8 cellular contexts compared by ENCODE assay signal in the genomic region with DNA sequence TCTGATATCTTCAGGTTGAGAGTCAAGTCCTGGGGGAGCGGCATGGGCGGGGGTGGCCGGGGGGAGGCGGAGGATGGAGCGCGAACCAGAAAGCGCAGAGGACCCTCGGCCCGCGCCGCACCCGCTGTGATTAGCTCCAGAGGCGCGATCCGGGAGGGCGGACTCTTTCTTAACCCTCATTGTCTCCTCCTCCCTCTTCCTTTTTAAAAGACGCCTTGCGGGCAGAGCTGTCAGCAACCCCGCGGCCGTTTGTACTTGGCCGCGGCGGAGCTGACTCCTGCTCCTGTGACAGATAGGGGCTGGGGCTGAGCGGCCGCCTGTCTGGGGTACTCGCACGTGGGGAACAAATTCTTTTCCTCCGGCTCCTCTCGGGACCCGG. TPM values are rescaled to one million over a fixed set of nuclear protein-coding genes. Genes with fewer than 3 reads are reported as not detected.
DNase-seq lines count a peak whose midpoint lies in the region; ATAC-seq and TF ChIP-seq lines count a peak whose summit lies in the region.

A gene (plus strand): TSS at position 233 of the 379 bp plus-strand sequence. CDS start 569 bp downstream, outside the sequence.

- TF ChIP-seq POLR2A in spleen (IDR thresholded peaks at IDR 0.05): no peak

- BruUV-seq in Caco-2 (replicated peaks; lab: Mats Ljungman, UMichigan): no TSS peak

- no peaks in the 10 kb centered on the region for H3K4me1 Mint-ChIP-seq in Caco-2 (ENCODE audit: low read depth, unreplicated experiment)
- peaks cover 15% of the 10 kb centered on the region for H3K4me1 Mint-ChIP-seq in activated T-helper 2 cell treated with anti-CD3 and anti-CD28 coated beads, Interferon-gamma antibody, Interleukin-2, Interleukin-4, amounts not matched to agents 10 μg/mL and 5 μg/mL and 100 μg/mL, durations not matched to agents 14 hours and 24 hours and 36 hours (ENCODE audit: low read depth)

- H3K9me3 ChIP-seq in Caco-2 (no peaks in the 10 kb centered on the region), HUES6 (ENCODE audit: control insufficient read depth, insufficient read depth, low read depth, low read length) (no peaks in the 10 kb centered on the region), iPS-15b (ENCODE audit: control insufficient read depth, insufficient read depth, low read length) (no peaks in the 10 kb centered on the region), spleen (no peaks in the 10 kb centered on the region)

- intact Hi-C loops in Caco-2 (cut with micrococcal nuclease; ENCODE audit: unreplicated experiment): loop anchor here (5.0 kb wide), 1 partner anchor 105 kb away; no protein-coding TSS in a partner anchor
- intact Hi-C loops in activated T-helper 2 cell treated with anti-CD3 and anti-CD28 coated beads, Interferon-gamma antibody, Interleukin-2, Interleukin-4, amounts not matched to agents 10 μg/mL and 5 μg/mL and 100 μg/mL, durations not matched to agents 14 hours and 24 hours and 36 hours (cut with micrococcal nuclease): loop anchor here (5.0 to 10.0 kb wide), 5 partner anchors 112 to 645 kb away; a partner anchor contains a TSS
- intact Hi-C loops in spleen (cut with DNase I; ENCODE audit: low total_unique reads): no loop called here

- peaks cover 3% of the 10 kb centered on the region; the same call in 1 of the 2 replicates for H3K27me3 ChIP-seq in Caco-2 (replicated peaks; ENCODE audit: control insufficient read depth, insufficient read depth, low read length)
- H3K27me3 ChIP-seq in HUES6 (ENCODE audit: control insufficient read depth, insufficient read depth, low read length): peaks cover 72% of the 10 kb centered on the region
- H3K27me3 ChIP-seq in iPS-15b (ENCODE audit: control insufficient read depth, insufficient read depth, low read length): peaks cover 75% of the 10 kb centered on the region
- peaks cover 5 to 87% (median 46%) of the 10 kb centered on the region in 7 donors for H3K27me3 ChIP-seq in spleen (replicated peaks in 1 of 7)

- H3K4me3 ChIP-seq in Caco-2 (ENCODE audit: low read depth, low read length) (peak within 1 kb of the TSS; percentile 31), HUES6 (ENCODE audit: low read depth, low read length) (peak within 1 kb of the TSS; percentile 62), iPS-15b (ENCODE audit: low read depth, low read length) (peak within 1 kb of the TSS; percentile 64), spleen (peak within 1 kb of the TSS; percentile 38 to 76 (median 54))

- 0 to 2% (median 0%) methylated on average over 22 to 31 of the region's 31 CpGs for WGBS in spleen, 5 donors

- no peaks in the 10 kb centered on the region for H3K36me3 Mint-ChIP-seq in Caco-2 (ENCODE audit: insufficient read depth, unreplicated experiment)
- H3K36me3 Mint-ChIP-seq in activated T-helper 2 cell treated with anti-CD3 and anti-CD28 coated beads, Interferon-gamma antibody, Interleukin-2, Interleukin-4, amounts not matched to agents 10 μg/mL and 5 μg/mL and 100 μg/mL, durations not matched to agents 14 hours and 24 hours and 36 hours (ENCODE audit: low read depth): peaks cover 6% of the 10 kb centered on the region

- H3K27me3 Mint-ChIP-seq in Caco-2 (ENCODE audit: insufficient read depth, unreplicated experiment): peaks cover 36% of the 10 kb centered on the region
- peaks cover 65% of the 10 kb centered on the region for H3K27me3 Mint-ChIP-seq in activated T-helper 2 cell treated with anti-CD3 and anti-CD28 coated beads, Interferon-gamma antibody, Interleukin-2, Interleukin-4, amounts not matched to agents 10 μg/mL and 5 μg/mL and 100 μg/mL, durations not matched to agents 14 hours and 24 hours and 36 hours (ENCODE audit: low read depth)

- POLR2A ChIA-PET in Caco-2 (lab: Charles Lee): no interaction called here

- H3K4me3 Mint-ChIP-seq in Caco-2 (ENCODE audit: unreplicated experiment): peak within 1 kb of the TSS; percentile 75
- H3K4me3 Mint-ChIP-seq in activated T-helper 2 cell treated with anti-CD3 and anti-CD28 coated beads, Interferon-gamma antibody, Interleukin-2, Interleukin-4, amounts not matched to agents 10 μg/mL and 5 μg/mL and 100 μg/mL, durations not matched to agents 14 hours and 24 hours and 36 hours (ENCODE audit: low read depth): peak within 1 kb of the TSS; percentile 79

- DNase-seq in Caco-2: peak in 1 of 2 experiments; percentile 16
- peak; percentile 20 for DNase-seq in activated T-helper 2 cell treated with anti-CD3 and anti-CD28 coated beads, Interferon-gamma antibody, Interleukin-2, Interleukin-4, amounts not matched to agents 10 μg/mL and 5 μg/mL and 100 μg/mL, durations not matched to agents 14 hours and 24 hours and 36 hours (ENCODE audit: low spot score)
- no peak for DNase-seq in spleen
- no peak for DNase-seq in NCI-H2227 (lab: John Stamatoyannopoulos, UW; ENCODE audit: unreplicated experiment)

- H3K27ac Mint-ChIP-seq in Caco-2 (ENCODE audit: unreplicated experiment): no peak within 1 kb of the TSS
- no peak within 1 kb of the TSS for H3K27ac Mint-ChIP-seq in activated T-helper 2 cell treated with anti-CD3 and anti-CD28 coated beads, Interferon-gamma antibody, Interleukin-2, Interleukin-4, amounts not matched to agents 10 μg/mL and 5 μg/mL and 100 μg/mL, durations not matched to agents 14 hours and 24 hours and 36 hours

- no peaks in the 10 kb centered on the region for H3K4me1 ChIP-seq in Caco-2
- peaks cover 22% of the 10 kb centered on the region for H3K4me1 ChIP-seq in HUES6 (ENCODE audit: control insufficient read depth, insufficient read depth, low read length)
- H3K4me1 ChIP-seq in iPS-15b (ENCODE audit: control insufficient read depth, insufficient read depth, low read length): peaks cover 10% of the 10 kb centered on the region
- peaks cover 15 to 46% (median 33%) of the 10 kb centered on the region in 6 donors for H3K4me1 ChIP-seq in spleen

- H3K27ac ChIP-seq in HUES6 (ENCODE audit: low read depth, low read length): no peak within 1 kb of the TSS
- H3K27ac ChIP-seq in spleen: no peak within 1 kb of the TSS

- H3K36me3 ChIP-seq in Caco-2 (ENCODE audit: control insufficient read depth, insufficient read depth, low read length) (no peaks in the 10 kb centered on the region), HUES6 (ENCODE audit: control insufficient read depth, insufficient read depth, low read length) (no peaks in the 10 kb centered on the region), iPS-15b (ENCODE audit: control insufficient read depth, insufficient read depth, low read length) (no peaks in the 10 kb centered on the region), spleen (no peaks in the 10 kb centered on the region)

- CTCF ChIA-PET in Caco-2 (lab: Charles Lee): interaction anchor here (1.0 to 1.1 kb wide), 2 partner anchors 26 to 123 kb away, joined by 3 to 4 read pairs; no protein-coding TSS in a partner anchor

- TF ChIP-seq CTCF in Caco-2 (IDR thresholded peaks at IDR 0.05; ENCODE audit: insufficient read depth in 1 of 2, low read depth in 1 of 2, low read length in 1 of 2, severe bottlenecking in 1 of 2, unreplicated experiment in 1 of 2): no peak
- no peak for TF ChIP-seq CTCF in spleen (IDR thresholded peaks at IDR 0.05 in 8 of 11, conservative IDR thresholded peaks at IDR 0.05 in 3 of 11)

- H3K9ac ChIP-seq in HUES6 (ENCODE audit: low read length): peak within 1 kb of the TSS; percentile 59
- no peak within 1 kb of the TSS for H3K9ac ChIP-seq in iPS-15b (ENCODE audit: low read depth, low read length)

- H3K9me3 Mint-ChIP-seq in Caco-2 (ENCODE audit: unreplicated experiment): no peaks in the 10 kb centered on the region
- no peaks in the 10 kb centered on the region for H3K9me3 Mint-ChIP-seq in activated T-helper 2 cell treated with anti-CD3 and anti-CD28 coated beads, Interferon-gamma antibody, Interleukin-2, Interleukin-4, amounts not matched to agents 10 μg/mL and 5 μg/mL and 100 μg/mL, durations not matched to agents 14 hours and 24 hours and 36 hours

- ATAC-seq in GM19438 (IDR thresholded peaks at IDR 0.05; ENCODE audit: low read depth, unreplicated experiment) (peak; percentile 42), HG03097 (IDR thresholded peaks at IDR 0.05; ENCODE audit: low FRiP score, unreplicated experiment) (no peak)

RNA-seq across cellular contexts. Expression of the gene that starts here (rescaled TPM):
- total RNA-seq in Caco-2 (2022) (not detected in 2 replicates), spleen (under 1 TPM in 5 of 7 donors, not detected in 2; 0.34 to 0.66 (median 0.46) TPM)
- total RNA-seq in activated T-helper 2 cell treated with anti-CD3 and anti-CD28 coated beads, Interferon-gamma antibody, Interleukin-2, Interleukin-4, amounts not matched to agents 10 μg/mL and 5 μg/mL and 100 μg/mL, durations not matched to agents 14 hours and 24 hours and 36 hours: 0.80 and 1.2 TPM in 2 replicates
- 1 to 10 TPM in 1 of 3 donors, under 1 TPM in 2; 0.52 to 1.2 (median 0.87) TPM for polyA plus RNA-seq in spleen
